Comparison of ENCODE assay signal across 13 cellular contexts in genomic region chr1:94773931-94774422, GRCh38. TPM values are rescaled to one million over a fixed set of nuclear protein-coding genes. Genes with fewer than 3 reads are reported as not detected.
DNase-seq lines count a peak whose midpoint lies in the region; ATAC-seq and TF ChIP-seq lines count a peak whose summit lies in the region.
"Had no signal": no experiment of that assay in that cellular context is flagged by ENCODE, and none has a peak within 500 bp of the region (broad histone marks: within the 10 kb centered on the region; RNA-seq: fewer than 3 reads in every experiment).

No MANE protein-coding gene starts in this region.

- no peak overlapping the region for H3K27ac Mint-ChIP-seq in GM23338
- H3K27ac Mint-ChIP-seq: activated CD4-positive, alpha-beta T cell treated with anti-CD3 and anti-CD28 coated beads, Interleukin-2, amount 10 ng/mL, durations not matched to agents 7 days and 5 days; dendritic cell treated with granulocyte-macrophage colony-stimulating factor and Interleukin-4, amounts not matched to agents 40 ng/mL and 50 ng/mL, for 4 days had no signal

- H2AFZ ChIP-seq in GM23338 = no peak overlapping the region

- H3K4me1 ChIP-seq in GM23338 (ENCODE audit: insufficient read depth) (no peaks in the 10 kb centered on the region), suprapubic skin (peaks cover 3% of the 10 kb centered on the region), thyroid gland (peaks cover 31 to 33% of the 10 kb centered on the region in 2 donors)

- peak; percentile 23 for DNase-seq in GM23338 (ENCODE audit: low spot score)
- DNase-seq in astrocyte of the spinal cord (ENCODE audit: low read depth, low spot score) = peak; percentile 71
- peak; percentile 59 for DNase-seq in iPS-NIHi7 (ENCODE audit: extremely low spot score)
- no peak for DNase-seq in suprapubic skin (ENCODE audit: low spot score in 2 of 2)
- DNase-seq in thyroid gland = no peak
- DNase-seq in midbrain (lab: John Stamatoyannopoulos, UW) = no peak
- DNase-seq: activated CD4-positive, alpha-beta T cell treated with anti-CD3 and anti-CD28 coated beads, Interleukin-2, amount 10 ng/mL, durations not matched to agents 7 days and 5 days; activated gamma-delta T cell; GDM1; NCI-H446 had no signal

- TF ChIP-seq EP300 in suprapubic skin (IDR thresholded peaks at IDR 0.05) = no peak

- H3K27me3 ChIP-seq in GM23338 (ENCODE audit: insufficient read depth) (no peaks in the 10 kb centered on the region), suprapubic skin (no peaks in the 10 kb centered on the region), thyroid gland (no peaks in the 10 kb centered on the region)

- in situ Hi-C loops in astrocyte of the spinal cord (cut with HindIII; ENCODE audit: low sequenced_read_pairs) = no loop called here

- no peaks in the 10 kb centered on the region for H3K79me2 ChIP-seq in GM23338 (replicated peaks; ENCODE audit: insufficient read depth)

- 0 out of 2 replicates have a peak, but pooled peaks cover 7% of the 10 kb centered on the region for H3K9me2 ChIP-seq in GM23338 (ENCODE audit: insufficient read depth)

- ATAC-seq in GM23338 (peak; percentile 61), GM19324 (IDR thresholded peaks at IDR 0.05; ENCODE audit: low FRiP score, unreplicated experiment) (no peak), GM19035 (IDR thresholded peaks at IDR 0.05; ENCODE audit: unreplicated experiment) (no peak)

- H3K9me3 ChIP-seq in suprapubic skin = no peaks in the 10 kb centered on the region
- no peaks in the 10 kb centered on the region for H3K9me3 ChIP-seq in thyroid gland

- H3K27ac ChIP-seq in GM23338 (ENCODE audit: low read depth) (no peak overlapping the region), suprapubic skin (peak overlapping the region; percentile 17), thyroid gland (peak overlapping the region in 1 of 3 donors; percentile 88)

- peaks cover 9% of the 10 kb centered on the region; the same call in 2 of the 3 replicates for H3K4me1 Mint-ChIP-seq in GM23338
- H3K4me1 Mint-ChIP-seq: activated CD4-positive, alpha-beta T cell treated with anti-CD3 and anti-CD28 coated beads, Interleukin-2, amount 10 ng/mL, durations not matched to agents 7 days and 5 days had no signal

- no peaks in the 10 kb centered on the region for H3F3A ChIP-seq in GM23338 (replicated peaks; ENCODE audit: low read depth)

- no peaks in the 10 kb centered on the region for H4K20me1 ChIP-seq in GM23338 (replicated peaks; ENCODE audit: insufficient read depth)

- TF ChIP-seq CTCF in GM23338 (conservative IDR thresholded peaks at IDR 0.05; ENCODE audit: low read depth in 2 of 2) = no peak
- TF ChIP-seq CTCF in astrocyte of the spinal cord (IDR thresholded peaks at IDR 0.05; ENCODE audit: low read depth, low read length) = no peak
- no peak for TF ChIP-seq CTCF in suprapubic skin (IDR thresholded peaks at IDR 0.05)
- TF ChIP-seq CTCF in thyroid gland (IDR thresholded peaks at IDR 0.05) = no peak

- H3K4me3 Mint-ChIP-seq in GM23338 = no peak overlapping the region
- H3K4me3 Mint-ChIP-seq: activated CD4-positive, alpha-beta T cell treated with anti-CD3 and anti-CD28 coated beads, Interleukin-2, amount 10 ng/mL, durations not matched to agents 7 days and 5 days; dendritic cell treated with granulocyte-macrophage colony-stimulating factor and Interleukin-4, amounts not matched to agents 40 ng/mL and 50 ng/mL, for 4 days had no signal

- WGBS in suprapubic skin = 80% methylated on average over 8 of the region's 8 CpGs
- 92 to 93% methylated on average over 8 of the region's 8 CpGs for WGBS in thyroid gland, 2 donors

- no peak overlapping the region for H3K4me2 ChIP-seq in GM23338

- peaks cover 1% of the 10 kb centered on the region for H3K27me3 Mint-ChIP-seq in GM23338 (ENCODE audit: insufficient read depth, low read depth, poor library complexity)

- H3K36me3 ChIP-seq in GM23338 (ENCODE audit: insufficient read depth) = no peaks in the 10 kb centered on the region
- H3K36me3 ChIP-seq in suprapubic skin = no peaks in the 10 kb centered on the region
- no peaks in the 10 kb centered on the region for H3K36me3 ChIP-seq in thyroid gland

- H3K36me3 Mint-ChIP-seq in GM23338 (ENCODE audit: low read depth) = no peaks in the 10 kb centered on the region

- no peak for TF ChIP-seq POLR2A in suprapubic skin (IDR thresholded peaks at IDR 0.05)
- no peak for TF ChIP-seq POLR2A in thyroid gland (IDR thresholded peaks at IDR 0.05)

- intact Hi-C loops in thyroid gland (cut with DNase I) = no loop called here

- H3K4me3 ChIP-seq in GM23338 = no peak overlapping the region
- H3K4me3 ChIP-seq in astrocyte of the spinal cord (ENCODE audit: low read depth, low read length) = no peak overlapping the region
- H3K4me3 ChIP-seq in suprapubic skin = no peak overlapping the region
- H3K4me3 ChIP-seq in thyroid gland (replicated peaks in 1 of 3) = no peak overlapping the region

- no peaks in the 10 kb centered on the region for H3K9me3 Mint-ChIP-seq in GM23338
- H3K9me3 Mint-ChIP-seq: activated CD4-positive, alpha-beta T cell treated with anti-CD3 and anti-CD28 coated beads, Interleukin-2, amount 10 ng/mL, durations not matched to agents 7 days and 5 days; dendritic cell treated with granulocyte-macrophage colony-stimulating factor and Interleukin-4, amounts not matched to agents 40 ng/mL and 50 ng/mL, for 4 days had no signal

TF ChIP-seq in GM23338, 12 proteins besides CTCF, POLR2A, EP300 and RAD21:
- TF ChIP-seq EZH2phosphoT487 (IDR thresholded peaks at IDR 0.05; ENCODE audit: unreplicated experiment) (no peak), EZH2 (IDR thresholded peaks at IDR 0.05; ENCODE audit: low read depth, unreplicated experiment) (no peak), ZNF114 (CRISPR knock-in tag; IDR thresholded peaks at IDR 0.05) (no peak), CREB1 (CRISPR knock-in tag; IDR thresholded peaks at IDR 0.05; ENCODE audit: low read depth) (no peak)
- TF ChIP-seq, protein P1, sequence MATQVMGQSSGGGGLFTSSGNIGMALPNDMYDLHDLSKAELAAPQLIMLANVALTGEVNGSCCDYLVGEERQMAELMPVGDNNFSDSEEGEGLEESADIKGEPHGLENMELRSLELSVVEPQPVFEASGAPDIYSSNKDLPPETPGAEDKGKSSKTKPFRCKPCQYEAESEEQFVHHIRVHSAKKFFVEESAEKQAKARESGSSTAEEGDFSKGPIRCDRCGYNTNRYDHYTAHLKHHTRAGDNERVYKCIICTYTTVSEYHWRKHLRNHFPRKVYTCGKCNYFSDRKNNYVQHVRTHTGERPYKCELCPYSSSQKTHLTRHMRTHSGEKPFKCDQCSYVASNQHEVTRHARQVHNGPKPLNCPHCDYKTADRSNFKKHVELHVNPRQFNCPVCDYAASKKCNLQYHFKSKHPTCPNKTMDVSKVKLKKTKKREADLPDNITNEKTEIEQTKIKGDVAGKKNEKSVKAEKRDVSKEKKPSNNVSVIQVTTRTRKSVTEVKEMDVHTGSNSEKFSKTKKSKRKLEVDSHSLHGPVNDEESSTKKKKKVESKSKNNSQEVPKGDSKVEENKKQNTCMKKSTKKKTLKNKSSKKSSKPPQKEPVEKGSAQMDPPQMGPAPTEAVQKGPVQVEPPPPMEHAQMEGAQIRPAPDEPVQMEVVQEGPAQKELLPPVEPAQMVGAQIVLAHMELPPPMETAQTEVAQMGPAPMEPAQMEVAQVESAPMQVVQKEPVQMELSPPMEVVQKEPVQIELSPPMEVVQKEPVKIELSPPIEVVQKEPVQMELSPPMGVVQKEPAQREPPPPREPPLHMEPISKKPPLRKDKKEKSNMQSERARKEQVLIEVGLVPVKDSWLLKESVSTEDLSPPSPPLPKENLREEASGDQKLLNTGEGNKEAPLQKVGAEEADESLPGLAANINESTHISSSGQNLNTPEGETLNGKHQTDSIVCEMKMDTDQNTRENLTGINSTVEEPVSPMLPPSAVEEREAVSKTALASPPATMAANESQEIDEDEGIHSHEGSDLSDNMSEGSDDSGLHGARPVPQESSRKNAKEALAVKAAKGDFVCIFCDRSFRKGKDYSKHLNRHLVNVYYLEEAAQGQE (IDR thresholded peaks at IDR 0.05; ENCODE audit: unreplicated experiment) = no peak

RNA-seq across cellular contexts. Expression of gene SLC44A3, which starts 46.2 kb away (rescaled TPM):
- 2.9 and 6.8 TPM in 2 replicates for total RNA-seq in GM23338 (2014; rRNA removed; shearing (Covaris generic))
- 4.0 and 4.5 TPM in 2 replicates for polyA plus RNA-seq in GM23338 (2016; fragmentation: Nextera tagmentation; extraction: Ambion mirVana)
- total RNA-seq in suprapubic skin (10 to 100 TPM in 2 of 4 donors, 1 to 10 TPM in 2; 7.6 to 15.5 (median 10.0) TPM), thyroid gland (1 to 10 TPM; 4.0 to 6.7 (median 5.4) TPM)

Comparison
In these comparisons a context has a peak if more than half of its experiments do, and no peak if none do; other contexts are left out.
1. DNase-seq: peak in GM23338 (single experiment), astrocyte of the spinal cord (single experiment) and iPS-NIHi7 (single experiment); none in suprapubic skin (0 of 2), thyroid gland (0 of 2) and midbrain (single experiment).